Comparison of ENCODE assay signal across 8 cellular contexts in genomic region chr6:34756513-34756856, GRCh38. TPM values are rescaled to one million over a fixed set of nuclear protein-coding genes. Genes with fewer than 3 reads are reported as not detected.
DNase-seq lines count a peak whose midpoint lies in the region; ATAC-seq and TF ChIP-seq lines count a peak whose summit lies in the region.
"Not testable (repeated sequence)": the region's sequence is repeated elsewhere in the genome, so short reads cannot be mapped to it uniquely, and the experiment has no call there.

No MANE protein-coding gene starts in this region.

- H3K36me3 Mint-ChIP-seq in activated CD8-positive, alpha-beta T cell treated with anti-CD3 and anti-CD28 coated beads, Interleukin-2, amount 10 ng/mL, durations not matched to agents 7 days and 5 days (ENCODE audit: low read depth): not testable (repeated sequence)

- H3K27me3 Mint-ChIP-seq in activated CD8-positive, alpha-beta T cell treated with anti-CD3 and anti-CD28 coated beads, Interleukin-2, amount 10 ng/mL, durations not matched to agents 7 days and 5 days (ENCODE audit: low read depth): not testable (repeated sequence)

- H3K27ac ChIP-seq in layer of hippocampus (ENCODE audit: low read depth, low read length): peak overlapping the region; percentile 89
- H3K27ac ChIP-seq in vagina: peak overlapping the region; percentile 96

- intact Hi-C loops in sciatic nerve (cut with DNase I): not testable (repeated sequence)
- intact Hi-C loops in vagina (cut with DNase I): loop anchor here (5.0 kb wide), 1 partner anchor 59 kb away; the partner anchor contains the start of gene ILRUN

- TF ChIP-seq CTCF in GM12864 (IDR thresholded peaks at IDR 0.05; ENCODE audit: low read depth, low read length, missing control alignments): peak; percentile 61
- TF ChIP-seq CTCF in vagina (IDR thresholded peaks at IDR 0.05): not testable (repeated sequence)

- H3K27ac Mint-ChIP-seq in activated CD8-positive, alpha-beta T cell treated with anti-CD3 and anti-CD28 coated beads, Interleukin-2, amount 10 ng/mL, durations not matched to agents 7 days and 5 days: not testable (repeated sequence)

- CTCF ChIA-PET in activated CD8-positive, alpha-beta T cell treated with anti-CD3 and anti-CD28 coated beads, Interleukin-2, amount 10 ng/mL, durations not matched to agents 7 days and 5 days (lab: Charles Lee): interaction anchor here (0.6 to 2.8 kb wide), 7 partner anchors 10 to 302 kb away, joined by 3 to 13 read pairs (median 6); partner anchors contain the start of genes BLTP3A and TAF11

- DNase-seq in GM12864 (ENCODE audit: low read depth): peak; percentile 40
- DNase-seq in MG63: peak; percentile 75
- peak; percentile 61 for DNase-seq in OCI-M1 (lab: John Stamatoyannopoulos, UW)
- DNase-seq in activated CD8-positive, alpha-beta T cell treated with anti-CD3 and anti-CD28 coated beads, Interleukin-2, amount 10 ng/mL, durations not matched to agents 7 days and 5 days: peak; percentile 57
- DNase-seq in dermis microvascular lymphatic vessel endothelial cell (ENCODE audit: low read depth in 2 of 2): peak; percentile 10 to 58
- not testable (repeated sequence) for DNase-seq in sciatic nerve (ENCODE audit: low spot score); vagina (ENCODE audit: extremely low spot score in 2 of 2)

- H3K4me3 ChIP-seq in GM12864 (ENCODE audit: low read depth, low read length) (peak overlapping the region; percentile 100), MG63 (peak overlapping the region; percentile 94), vagina (peak overlapping the region; percentile 49 to 74)

- H3K9me3 ChIP-seq in MG63, vagina: not testable (repeated sequence)

- not testable (repeated sequence) for H3K9me3 Mint-ChIP-seq in activated CD8-positive, alpha-beta T cell treated with anti-CD3 and anti-CD28 coated beads, Interleukin-2, amount 10 ng/mL, durations not matched to agents 7 days and 5 days (ENCODE audit: insufficient read depth)

- not testable (repeated sequence) for H3K27me3 ChIP-seq in MG63; layer of hippocampus (ENCODE audit: control insufficient read depth, insufficient read depth, low read length); vagina

- ATAC-seq in activated CD8-positive, alpha-beta T cell treated with anti-CD3 and anti-CD28 coated beads, Interleukin-2, amount 10 ng/mL, durations not matched to agents 7 days and 5 days: peak; percentile 40
- peak; percentile 18 for ATAC-seq in sciatic nerve

- POLR2A ChIA-PET in activated CD8-positive, alpha-beta T cell treated with anti-CD3 and anti-CD28 coated beads, Interleukin-2, amount 10 ng/mL, durations not matched to agents 7 days and 5 days (lab: Charles Lee): interaction anchor here (0.6 to 2.0 kb wide), 11 partner anchors 10 to 1479 kb away, joined by 3 to 22 read pairs (median 4); partner anchors contain the start of genes BLTP3A and TAF11

- peaks cover 30% of the 10 kb centered on the region for H3K4me1 ChIP-seq in vagina

- peaks cover 18% of the 10 kb centered on the region for H3K4me1 Mint-ChIP-seq in activated CD8-positive, alpha-beta T cell treated with anti-CD3 and anti-CD28 coated beads, Interleukin-2, amount 10 ng/mL, durations not matched to agents 7 days and 5 days (ENCODE audit: low read depth)

- TF ChIP-seq POLR2A in vagina (IDR thresholded peaks at IDR 0.05): not testable (repeated sequence)

- H3K4me3 Mint-ChIP-seq in activated CD8-positive, alpha-beta T cell treated with anti-CD3 and anti-CD28 coated beads, Interleukin-2, amount 10 ng/mL, durations not matched to agents 7 days and 5 days: not testable (repeated sequence)

- peaks cover 33% of the 10 kb centered on the region for H3K36me3 ChIP-seq in MG63
- not testable (repeated sequence) for H3K36me3 ChIP-seq in vagina

RNA-seq across cellular contexts. Expression of gene SNRPC, which starts 0.8 kb away (rescaled TPM):
- 601 and 1,316 TPM in 2 replicates for total RNA-seq in MG63 (2014; rRNA removed; shearing (Covaris generic); ENCODE audit: low replicate concordance)
- 100 to 1,000 TPM; 130 to 145 TPM for total RNA-seq in activated CD8-positive, alpha-beta T cell treated with anti-CD3 and anti-CD28 coated beads, Interleukin-2, amount 10 ng/mL, durations not matched to agents 7 days and 5 days
- total RNA-seq in dermis microvascular lymphatic vessel endothelial cell (42.1 and 66.2 TPM in 2 replicates), sciatic nerve (38.4 TPM), vagina (77.3 TPM)

RNA-seq across cellular contexts. Expression of gene BLTP3A, which starts 35.4 kb away (rescaled TPM):
- 19.2 and 25.0 TPM in 2 replicates for total RNA-seq in MG63 (2014; rRNA removed; shearing (Covaris generic); ENCODE audit: low replicate concordance)
- 10 to 100 TPM; 11.8 to 11.9 TPM for total RNA-seq in activated CD8-positive, alpha-beta T cell treated with anti-CD3 and anti-CD28 coated beads, Interleukin-2, amount 10 ng/mL, durations not matched to agents 7 days and 5 days
- total RNA-seq in dermis microvascular lymphatic vessel endothelial cell (7.6 and 11.8 TPM in 2 replicates), sciatic nerve (13.6 TPM), vagina (10.1 TPM)

RNA-seq across cellular contexts. Expression of gene ILRUN, which starts 59.9 kb away (rescaled TPM):
- total RNA-seq in MG63 (2014; rRNA removed; shearing (Covaris generic); ENCODE audit: low replicate concordance): 25.9 and 26.1 TPM in 2 replicates
- 10 to 100 TPM; 57.4 to 58.8 TPM for total RNA-seq in activated CD8-positive, alpha-beta T cell treated with anti-CD3 and anti-CD28 coated beads, Interleukin-2, amount 10 ng/mL, durations not matched to agents 7 days and 5 days
- 42.4 and 57.8 TPM in 2 replicates for total RNA-seq in dermis microvascular lymphatic vessel endothelial cell
- total RNA-seq in sciatic nerve: 58.6 TPM
- total RNA-seq in vagina: 48.4 TPM
